32 cellular contexts compared by ENCODE assay signal in genomic region chr5:32724526-32724925, GRCh38. TPM values are rescaled to one million over a fixed set of nuclear protein-coding genes. Genes with fewer than 3 reads are reported as not detected.
"Had no signal": no experiment of that assay in that cellular context is flagged by ENCODE, and none has a peak within 500 bp of the region (broad histone marks: within the 10 kb centered on the region; RNA-seq: fewer than 3 reads in every experiment).

No MANE protein-coding gene starts in this region.

- H3K36me3 ChIP-seq: breast epithelium, pancreas, sigmoid colon, upper lobe of right lung had no signal

- H3K4me1 ChIP-seq: breast epithelium, pancreas, psoas muscle had no signal

- H3K27me3 ChIP-seq: breast epithelium, heart left ventricle, pancreas, sigmoid colon, upper lobe of right lung had no signal

- FAIRE-seq: colon, endometrium, pancreas, small intestine had no signal

- ATAC-seq: activated naive CD8-positive, alpha-beta T cell treated with anti-CD3 and anti-CD28 coated beads, Interleukin-2, amount 50 U/mL, for 24 hours; heart left ventricle; naive thymus-derived CD4-positive, alpha-beta T cell; pancreas; psoas muscle; stimulated activated memory B cell treated with anti-CD40 and anti-IgM and Interleukin-4, amounts not matched to agents 10 μg/mL and 1 μg/mL and 100 μg/mL, for 72 hours; stimulated activated naive CD8-positive, alpha-beta T cell treated with anti-CD3 and anti-CD28 coated beads, Interleukin-15, amount 100 ng/mL, for 72 hours; T-helper 17 cell; upper lobe of right lung had no signal

- H3K27ac ChIP-seq: breast epithelium, heart left ventricle, pancreas, psoas muscle, sigmoid colon, upper lobe of right lung had no signal

- H3K9me3 ChIP-seq: pancreas, upper lobe of right lung had no signal

- DNase-seq: activated CD4-positive, alpha-beta memory T cell treated with anti-CD3 and anti-CD28 coated beads for 36 hours; activated CD4-positive, alpha-beta T cell treated with anti-CD3 and anti-CD28 coated beads, Interleukin-2, amount 10 ng/mL, durations not matched to agents 24 days and 14 days; activated CD4-positive, CD25-positive, alpha-beta regulatory T cell treated with anti-CD3 and anti-CD28 coated beads, Interleukin-2, amount 50 U/mL, for 72 hours; activated CD8-positive, alpha-beta memory T cell treated with anti-CD3 and anti-CD28 coated beads, Interleukin-2, amount 50 U/mL, for 4 hours; activated gamma-delta T cell treated with Interleukin-2 at 50 U/mL for 16 hours; activated naive CD8-positive, alpha-beta T cell treated with anti-CD3 and anti-CD28 coated beads, Interleukin-2, amount 50 U/mL, for 24 hours; activated T-cell treated with anti-CD3 and anti-CD28 coated beads, Interleukin-2, amount 50 U/mL, for 24 hours; amygdala; dermis blood vessel endothelial cell; effector CD4-positive, alpha-beta T cell; erythroblast; foreskin fibroblast; heart left ventricle; midbrain; naive thymus-derived CD4-positive, alpha-beta T cell; pancreas; psoas muscle; sigmoid colon; small intestine; stimulated activated CD4-positive, alpha-beta T cell treated with anti-CD3 and anti-CD28 coated beads, Interleukin-1b, Interleukin-23, amount 100 ng/mL, for 48 hours; stimulated activated CD4-positive, alpha-beta T cell treated with anti-CD3 and anti-CD28 coated beads, Interleukin-4, amount 100 ng/mL, for 4 hours; stimulated activated CD8-positive, alpha-beta memory T cell treated with anti-CD3 and anti-CD28 coated beads, Interleukin-4, amount 100 ng/mL, for 48 hours; stimulated activated naive CD8-positive, alpha-beta T cell treated with anti-CD3 and anti-CD28 coated beads, Interleukin-15, amount 100 ng/mL, for 72 hours; substantia nigra; T-helper 17 cell; T1000; upper lobe of right lung had no signal

- H3K4me3 ChIP-seq: breast epithelium, heart left ventricle, pancreas, psoas muscle, sigmoid colon, upper lobe of right lung had no signal

RNA-seq across cellular contexts. Expression of gene NPR3, which starts 13.4 kb away (rescaled TPM):
- total RNA-seq: activated CD8-positive, alpha-beta memory T cell treated with anti-CD3 and anti-CD28 coated beads for 36 hours had no signal
- polyA plus RNA-seq: naive thymus-derived CD4-positive, alpha-beta T cell had no signal
